In the genomic region with DNA sequence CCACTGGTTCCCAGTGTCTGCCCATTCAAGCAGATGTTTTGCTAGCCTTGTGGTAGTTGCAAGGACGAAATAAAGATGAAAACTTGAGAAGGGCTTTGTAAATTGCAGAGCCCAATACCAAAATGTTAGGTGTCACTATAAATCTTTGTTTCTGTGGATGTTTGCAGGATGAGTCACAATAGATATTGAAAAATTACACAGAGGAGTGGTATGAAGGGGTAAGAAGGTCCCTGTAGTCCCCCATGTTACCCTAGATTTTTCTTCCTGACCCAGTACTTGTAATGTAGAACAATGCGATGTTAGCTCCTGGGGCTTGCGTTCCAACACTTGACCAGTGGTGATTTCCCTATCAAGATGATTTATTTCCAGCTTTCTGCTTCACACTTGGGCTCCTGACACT, we compare ENCODE assay signal across 17 cellular contexts.
"Had no signal": no experiment of that assay in that cellular context is flagged by ENCODE, and none has a peak within 500 bp of the region (broad histone marks: within the 10 kb centered on the region; RNA-seq: fewer than 3 reads in every experiment).

No MANE protein-coding gene starts in this region.

- H3K36me3 Mint-ChIP-seq: activated naive CD4-positive, alpha-beta T cell treated with anti-CD3 and anti-CD28 coated beads, Interleukin-2, amount 10 ng/mL, durations not matched to agents 7 days and 5 days had no signal

- H3K4me3 ChIP-seq: hepatocyte, thyroid gland had no signal

- H3K4me1 ChIP-seq: parathyroid adenoma, thyroid gland had no signal

- DNase-seq: activated CD4-positive, alpha-beta memory T cell treated with anti-CD3 and anti-CD28 coated beads, Interleukin-2, amount 10 ng/mL, durations not matched to agents 7 days and 5 days; activated CD4-positive, alpha-beta T cell treated with anti-CD3 and anti-CD28 coated beads, Interleukin-2, amount 10 ng/mL, durations not matched to agents 24 days and 14 days; activated effector memory CD4-positive, alpha-beta T cell treated with anti-CD3 and anti-CD28 coated beads, Interleukin-2, amount 50 U/mL, for 16 hours; activated naive CD4-positive, alpha-beta T cell treated with anti-CD3 and anti-CD28 coated beads, Interleukin-2, amount 10 ng/mL, durations not matched to agents 7 days and 5 days; amygdala; dermis blood vessel endothelial cell; effector CD8-positive, alpha-beta T cell; glutamatergic neuron; right cardiac atrium; stimulated activated CD4-positive, alpha-beta T cell treated with anti-CD3 and anti-CD28 coated beads, Interleukin-1b, Interleukin-23, amount 100 ng/mL, for 48 hours; substantia nigra; T-helper 2 cell; thyroid gland had no signal

- H3K9me3 Mint-ChIP-seq: activated CD4-positive, alpha-beta memory T cell treated with anti-CD3 and anti-CD28 coated beads, Interleukin-2, amount 10 ng/mL, durations not matched to agents 7 days and 5 days; activated CD4-positive, alpha-beta T cell treated with anti-CD3 and anti-CD28 coated beads, Interleukin-2, amount 10 ng/mL, durations not matched to agents 24 days and 14 days; activated naive CD4-positive, alpha-beta T cell treated with anti-CD3 and anti-CD28 coated beads, Interleukin-2, amount 10 ng/mL, durations not matched to agents 7 days and 5 days had no signal

- H3K27ac Mint-ChIP-seq: activated CD4-positive, alpha-beta memory T cell treated with anti-CD3 and anti-CD28 coated beads, Interleukin-2, amount 10 ng/mL, durations not matched to agents 7 days and 5 days; activated CD4-positive, alpha-beta T cell treated with anti-CD3 and anti-CD28 coated beads, Interleukin-2, amount 10 ng/mL, durations not matched to agents 24 days and 14 days; activated naive CD4-positive, alpha-beta T cell treated with anti-CD3 and anti-CD28 coated beads, Interleukin-2, amount 10 ng/mL, durations not matched to agents 7 days and 5 days; nephron; stimulated activated naive CD8-positive, alpha-beta T cell treated with anti-CD3 and anti-CD28 coated beads, Interleukin-15, Interleukin-2, amounts not matched to agents 100 ng/mL and 50 ng/mL, for 24 hours had no signal

- H3K36me3 ChIP-seq: thyroid gland had no signal

- H3K27me3 ChIP-seq: hepatocyte, thyroid gland had no signal

- H3K9me3 ChIP-seq: thyroid gland had no signal

- H3K27me3 Mint-ChIP-seq: activated CD4-positive, alpha-beta memory T cell treated with anti-CD3 and anti-CD28 coated beads, Interleukin-2, amount 10 ng/mL, durations not matched to agents 7 days and 5 days; activated CD4-positive, alpha-beta T cell treated with anti-CD3 and anti-CD28 coated beads, Interleukin-2, amount 10 ng/mL, durations not matched to agents 24 days and 14 days had no signal

- H3K4me1 Mint-ChIP-seq: activated CD4-positive, alpha-beta memory T cell treated with anti-CD3 and anti-CD28 coated beads, Interleukin-2, amount 10 ng/mL, durations not matched to agents 7 days and 5 days; activated CD4-positive, alpha-beta T cell treated with anti-CD3 and anti-CD28 coated beads, Interleukin-2, amount 10 ng/mL, durations not matched to agents 24 days and 14 days; activated naive CD4-positive, alpha-beta T cell treated with anti-CD3 and anti-CD28 coated beads, Interleukin-2, amount 10 ng/mL, durations not matched to agents 7 days and 5 days; nephron had no signal

- H3K4me3 Mint-ChIP-seq: activated CD4-positive, alpha-beta memory T cell treated with anti-CD3 and anti-CD28 coated beads, Interleukin-2, amount 10 ng/mL, durations not matched to agents 7 days and 5 days; activated CD4-positive, alpha-beta T cell treated with anti-CD3 and anti-CD28 coated beads, Interleukin-2, amount 10 ng/mL, durations not matched to agents 24 days and 14 days; activated naive CD4-positive, alpha-beta T cell treated with anti-CD3 and anti-CD28 coated beads, Interleukin-2, amount 10 ng/mL, durations not matched to agents 7 days and 5 days; nephron; stimulated activated naive CD8-positive, alpha-beta T cell treated with anti-CD3 and anti-CD28 coated beads, Interleukin-15, Interleukin-2, amounts not matched to agents 100 ng/mL and 50 ng/mL, for 24 hours had no signal

- H3K27ac ChIP-seq: hepatocyte, parathyroid adenoma, thyroid gland had no signal
